1 cellular context compared by ENCODE assay signal in the genomic region with DNA sequence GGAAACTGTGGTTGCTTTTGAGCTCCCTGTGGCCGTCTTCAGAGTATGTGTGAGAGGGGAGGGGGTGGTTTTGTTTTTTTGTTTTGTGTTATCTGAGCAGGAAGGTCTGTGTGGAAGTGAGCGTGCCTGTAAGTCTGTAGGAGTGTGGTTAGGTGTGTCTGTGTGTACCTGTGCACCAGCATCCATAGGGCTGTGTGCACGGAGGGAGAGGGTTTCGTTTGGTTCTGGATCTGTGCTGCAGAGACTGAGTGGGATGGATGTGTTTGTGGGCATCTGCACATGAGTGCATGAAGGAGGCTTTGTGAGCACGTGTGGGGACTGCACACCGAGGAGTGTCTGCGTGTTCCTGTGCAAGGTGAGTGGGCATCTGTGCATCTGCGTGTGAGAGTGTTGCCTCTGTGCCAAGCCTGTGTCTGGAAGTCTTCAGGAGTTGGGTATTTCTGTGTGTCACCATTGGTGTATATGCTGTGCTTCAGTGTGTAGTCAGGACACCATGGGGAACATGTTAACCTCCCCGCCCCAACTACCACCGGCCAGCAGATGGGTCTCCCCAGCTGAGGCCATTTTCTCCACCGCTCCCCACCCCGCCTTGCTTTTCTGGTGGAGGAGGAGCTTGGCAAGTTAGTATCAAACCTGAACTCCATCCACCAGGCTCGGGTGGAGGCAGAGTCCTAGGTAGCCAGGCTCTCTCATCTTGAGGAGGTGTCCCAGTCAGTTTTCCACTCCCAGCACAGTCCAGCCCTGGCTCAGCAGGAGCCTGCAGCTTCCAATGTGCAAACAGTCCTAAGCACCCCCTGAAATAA.
TF ChIP-seq lines count a peak whose summit lies in the region.

No MANE protein-coding gene starts in this region.

TF ChIP-seq in GM23338, 12 proteins besides CTCF, POLR2A, EP300 and RAD21 (continued from another document):
- TF ChIP-seq ZNF114 (CRISPR knock-in tag; IDR thresholded peaks at IDR 0.05) (no peak), ZNF331 (CRISPR knock-in tag; IDR thresholded peaks at IDR 0.05; ENCODE audit: low read depth) (no peak)
- TF ChIP-seq, protein P1, sequence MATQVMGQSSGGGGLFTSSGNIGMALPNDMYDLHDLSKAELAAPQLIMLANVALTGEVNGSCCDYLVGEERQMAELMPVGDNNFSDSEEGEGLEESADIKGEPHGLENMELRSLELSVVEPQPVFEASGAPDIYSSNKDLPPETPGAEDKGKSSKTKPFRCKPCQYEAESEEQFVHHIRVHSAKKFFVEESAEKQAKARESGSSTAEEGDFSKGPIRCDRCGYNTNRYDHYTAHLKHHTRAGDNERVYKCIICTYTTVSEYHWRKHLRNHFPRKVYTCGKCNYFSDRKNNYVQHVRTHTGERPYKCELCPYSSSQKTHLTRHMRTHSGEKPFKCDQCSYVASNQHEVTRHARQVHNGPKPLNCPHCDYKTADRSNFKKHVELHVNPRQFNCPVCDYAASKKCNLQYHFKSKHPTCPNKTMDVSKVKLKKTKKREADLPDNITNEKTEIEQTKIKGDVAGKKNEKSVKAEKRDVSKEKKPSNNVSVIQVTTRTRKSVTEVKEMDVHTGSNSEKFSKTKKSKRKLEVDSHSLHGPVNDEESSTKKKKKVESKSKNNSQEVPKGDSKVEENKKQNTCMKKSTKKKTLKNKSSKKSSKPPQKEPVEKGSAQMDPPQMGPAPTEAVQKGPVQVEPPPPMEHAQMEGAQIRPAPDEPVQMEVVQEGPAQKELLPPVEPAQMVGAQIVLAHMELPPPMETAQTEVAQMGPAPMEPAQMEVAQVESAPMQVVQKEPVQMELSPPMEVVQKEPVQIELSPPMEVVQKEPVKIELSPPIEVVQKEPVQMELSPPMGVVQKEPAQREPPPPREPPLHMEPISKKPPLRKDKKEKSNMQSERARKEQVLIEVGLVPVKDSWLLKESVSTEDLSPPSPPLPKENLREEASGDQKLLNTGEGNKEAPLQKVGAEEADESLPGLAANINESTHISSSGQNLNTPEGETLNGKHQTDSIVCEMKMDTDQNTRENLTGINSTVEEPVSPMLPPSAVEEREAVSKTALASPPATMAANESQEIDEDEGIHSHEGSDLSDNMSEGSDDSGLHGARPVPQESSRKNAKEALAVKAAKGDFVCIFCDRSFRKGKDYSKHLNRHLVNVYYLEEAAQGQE (IDR thresholded peaks at IDR 0.05; ENCODE audit: unreplicated experiment): no peak
